ENCODE assay signal across 14 cellular contexts in the genomic region with DNA sequence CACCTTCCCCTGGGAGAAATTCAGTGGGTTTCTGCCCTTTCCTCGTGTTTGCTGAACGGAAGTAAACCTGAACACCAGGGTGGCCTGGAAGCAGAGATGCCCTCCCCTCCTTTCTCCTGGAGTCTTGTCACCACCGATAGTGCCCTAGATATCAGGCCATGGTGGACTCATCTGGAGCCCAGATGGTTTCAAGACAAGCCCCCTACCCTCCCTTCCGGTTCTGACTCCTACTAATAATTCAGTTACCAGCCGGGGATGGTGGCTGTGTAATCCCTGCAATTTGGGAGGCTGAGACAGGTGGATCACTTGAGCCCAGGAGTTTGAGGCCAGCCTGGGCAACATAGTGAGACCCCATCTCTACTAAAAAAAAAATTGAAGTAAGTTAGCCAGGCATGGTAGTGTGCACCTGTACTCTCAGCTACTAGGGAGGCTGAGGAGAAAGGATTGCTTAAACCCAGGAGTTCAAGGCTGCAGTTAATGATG.
"Had no signal": no experiment of that assay in that cellular context is flagged by ENCODE, and none has a peak within 500 bp of the region (broad histone marks: within the 10 kb centered on the region; RNA-seq: fewer than 3 reads in every experiment).

No MANE protein-coding gene starts in this region.

- H3K27me3 ChIP-seq: ascending aorta had no signal

- DNase-seq: activated CD4-positive, alpha-beta T cell treated with anti-CD3 and anti-CD28 coated beads, Interleukin-2, amount 10 ng/mL, durations not matched to agents 7 days and 5 days; activated CD4-positive, CD25-positive, alpha-beta regulatory T cell; colonic mucosa; effector memory CD4-positive, alpha-beta T cell; heart right ventricle; T-helper 2 cell; tibial artery had no signal

- H3K4me2 ChIP-seq: neural progenitor cell had no signal

- H3K27ac Mint-ChIP-seq: activated CD4-positive, alpha-beta T cell treated with anti-CD3 and anti-CD28 coated beads, Interleukin-2, amount 10 ng/mL, durations not matched to agents 7 days and 5 days; activated naive CD8-positive, alpha-beta T cell; neural progenitor cell; stimulated activated memory B cell treated with anti-CD40 and anti-IgM and Interleukin-4, amounts not matched to agents 10 μg/mL and 1 μg/mL and 100 μg/mL, for 72 hours had no signal

- H3K4me1 ChIP-seq: neural progenitor cell, parathyroid adenoma had no signal

- H3K79me2 ChIP-seq: parathyroid adenoma had no signal

- H3K9ac ChIP-seq: neural progenitor cell, parathyroid adenoma had no signal

- H3K9me3 Mint-ChIP-seq: activated CD4-positive, alpha-beta T cell treated with anti-CD3 and anti-CD28 coated beads, Interleukin-2, amount 10 ng/mL, durations not matched to agents 7 days and 5 days; neural progenitor cell; stimulated activated memory B cell treated with anti-CD40 and anti-IgM and Interleukin-4, amounts not matched to agents 10 μg/mL and 1 μg/mL and 100 μg/mL, for 72 hours had no signal

- H3K4me3 ChIP-seq: ascending aorta, cardiac muscle cell, colonic mucosa, neural progenitor cell, tibial artery had no signal

- H3K36me3 ChIP-seq: ascending aorta, cardiac muscle cell, colonic mucosa, heart right ventricle, neural progenitor cell, tibial artery had no signal

- H3K4me3 Mint-ChIP-seq: activated CD4-positive, alpha-beta T cell treated with anti-CD3 and anti-CD28 coated beads, Interleukin-2, amount 10 ng/mL, durations not matched to agents 7 days and 5 days; activated naive CD8-positive, alpha-beta T cell; neural progenitor cell; stimulated activated memory B cell treated with anti-CD40 and anti-IgM and Interleukin-4, amounts not matched to agents 10 μg/mL and 1 μg/mL and 100 μg/mL, for 72 hours had no signal

- H3K4me1 Mint-ChIP-seq: activated CD4-positive, alpha-beta T cell treated with anti-CD3 and anti-CD28 coated beads, Interleukin-2, amount 10 ng/mL, durations not matched to agents 7 days and 5 days had no signal

- H3K9me3 ChIP-seq: ascending aorta, colonic mucosa, heart right ventricle, tibial artery had no signal

- ATAC-seq: heart right ventricle; left lobe of liver; stimulated activated memory B cell treated with anti-CD40 and anti-IgM and Interleukin-4, amounts not matched to agents 10 μg/mL and 1 μg/mL and 100 μg/mL, for 72 hours had no signal

- H3K36me3 Mint-ChIP-seq: activated naive CD8-positive, alpha-beta T cell; neural progenitor cell; stimulated activated memory B cell treated with anti-CD40 and anti-IgM and Interleukin-4, amounts not matched to agents 10 μg/mL and 1 μg/mL and 100 μg/mL, for 72 hours had no signal

- H3K27ac ChIP-seq: ascending aorta, cardiac muscle cell, colonic mucosa, heart right ventricle, neural progenitor cell, parathyroid adenoma had no signal

- H2AFZ ChIP-seq: neural progenitor cell, parathyroid adenoma had no signal
